ENCODE assay signal across 23 cellular contexts in the genomic region with DNA sequence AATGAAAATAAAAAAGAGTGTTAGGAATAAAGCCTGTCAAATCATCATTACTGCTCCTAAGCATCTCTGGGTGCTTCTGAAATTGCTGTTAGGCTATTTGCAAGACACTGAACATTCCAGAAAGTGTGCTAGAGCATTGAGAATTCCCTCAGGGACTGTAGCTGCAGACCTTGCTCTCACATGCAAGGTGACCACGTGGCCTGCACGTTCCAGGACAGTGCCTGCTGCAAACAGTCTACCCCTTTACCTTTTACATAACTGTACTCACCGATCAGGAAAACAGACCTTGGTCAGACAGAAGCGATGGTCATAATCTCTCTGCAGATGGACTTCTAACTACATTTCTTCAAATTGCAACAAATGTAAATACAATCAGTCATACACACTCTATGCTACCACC.
DNase-seq lines count a peak whose midpoint lies in the region; ATAC-seq, FAIRE-seq and TF ChIP-seq lines count a peak whose summit lies in the region.
"Had no signal": no experiment of that assay in that cellular context is flagged by ENCODE, and none has a peak within 500 bp of the region (broad histone marks: within the 10 kb centered on the region; RNA-seq: fewer than 3 reads in every experiment).

No MANE protein-coding gene starts in this region.

- no peak for DNase-seq in MCF 10A (ENCODE audit: unreplicated experiment)
- no peak for DNase-seq in breast epithelium (ENCODE audit: low spot score in 2 of 2)
- DNase-seq in IMR-90, result no peak
- no peak for DNase-seq in H1 (ENCODE audit: low read depth in 1 of 2, low spot score in 2 of 2)
- DNase-seq in trophoblast cell, result peak; percentile 79 to 90
- DNase-seq in right atrium auricular region (ENCODE audit: low spot score), result no peak
- DNase-seq: C1 segment of cervical spinal cord; Calu3; CD4-positive, alpha-beta memory T cell; COR-L47; DMS53; DMS79 treated with DMSO at 0.1 percent for 48 hours; GF-D8 had no signal

- no peaks in the 10 kb centered on the region for H3K79me2 ChIP-seq in H1 (ENCODE audit: control insufficient read depth in 1 of 2, insufficient read depth in 2 of 2, low read length in 2 of 2)
- H3K79me2 ChIP-seq in trophoblast cell (ENCODE audit: control insufficient read depth, insufficient read depth, low read length, poor library complexity), result no peaks in the 10 kb centered on the region

- H4K5ac ChIP-seq in IMR-90 (ENCODE audit: low read depth, low read length), result no peak overlapping the region; the same call in 1 of the 2 replicates
- H4K5ac ChIP-seq in H1 (ENCODE audit: insufficient read length, low read depth, low read length), result no peak overlapping the region

- POLR2A ChIA-PET in MCF 10A (lab: Yijun Ruan, JAX) (interaction anchor here (0.9 to 2.8 kb wide), 5 partner anchors 11 to 98 kb away, joined by 3 to 11 read pairs (median 3); no protein-coding TSS in a partner anchor), IMR-90 (lab: Charles Lee; ENCODE audit: unreplicated experiment) (no interaction called here), H1 (lab: Charles Lee; ENCODE audit: partially characterized antibody) (interaction anchor here (0.9 kb wide), 1 partner anchor 25 kb away, joined by 3 read pairs; no protein-coding TSS in a partner anchor)

- no peak overlapping the region for H3K23ac ChIP-seq in IMR-90 (ENCODE audit: low read depth, low read length)
- no peak overlapping the region for H3K23ac ChIP-seq in H1 (ENCODE audit: insufficient read length)
- no peak overlapping the region for H3K23ac ChIP-seq in trophoblast cell (ENCODE audit: low read length)

- H2BK5ac ChIP-seq in IMR-90 (ENCODE audit: low read depth, low read length, poor library complexity, severe bottlenecking) (peak overlapping the region; percentile 24), H1 (ENCODE audit: low read depth, low read length) (no peak overlapping the region), trophoblast cell (ENCODE audit: low read depth, low read length, poor library complexity) (no peak overlapping the region)

- in situ Hi-C loops in IMR-90 (cut with MboI; ENCODE audit: low sequenced_read_pairs), result no loop called here

- ATAC-seq in IMR-90 (ENCODE audit: low read depth) (no peak), HG02610 (IDR thresholded peaks at IDR 0.05; ENCODE audit: unreplicated experiment) (no peak), HG03039 (IDR thresholded peaks at IDR 0.05; ENCODE audit: unreplicated experiment) (no peak)
- ATAC-seq: GM23338 had no signal

- no peak overlapping the region for H4K12ac ChIP-seq in trophoblast cell (ENCODE audit: low read depth, low read length)

- H3K27me3 Mint-ChIP-seq in MCF 10A (ENCODE audit: insufficient read depth, unreplicated experiment), result no peaks in the 10 kb centered on the region

- TF ChIP-seq RAD21 in IMR-90 (IDR thresholded peaks at IDR 0.05; ENCODE audit: low read length), result no peak
- no peak for TF ChIP-seq RAD21 in H1 (IDR thresholded peaks at IDR 0.05 in 1 of 2, conservative IDR thresholded peaks at IDR 0.05 in 1 of 2; ENCODE audit: low read depth in 2 of 2, low read length in 2 of 2)

- dilution Hi-C loops in IMR-90 (cut with HindIII; ENCODE audit: low sequenced_read_pairs, unreplicated experiment), result no loop called here

- H3K18ac ChIP-seq in IMR-90 (ENCODE audit: low read depth, low read length) (no peak overlapping the region), H1 (ENCODE audit: extremely low read depth, low read length) (no peak overlapping the region), trophoblast cell (ENCODE audit: low read length) (no peak overlapping the region)

- no peak overlapping the region for H2AK9ac ChIP-seq in IMR-90 (replicated peaks; ENCODE audit: low read depth, low read length, poor library complexity)

- H3K4me3 ChIP-seq in breast epithelium (no peak overlapping the region), IMR-90 (ENCODE audit: insufficient read depth, low read depth, low read length) (no peak overlapping the region), H1 (ENCODE audit: extremely low read depth in 1 of 4, insufficient read depth in 2 of 4, low read depth in 3 of 4, low read length in 4 of 4) (no peak overlapping the region), trophoblast cell (ENCODE audit: low read depth, low read length) (no peak overlapping the region), right atrium auricular region (no peak overlapping the region)
- H3K4me3 ChIP-seq: GM23338, HAP-1 had no signal

- H3K9me3 ChIP-seq in breast epithelium (no peaks in the 10 kb centered on the region), IMR-90 (ENCODE audit: control insufficient read depth, insufficient read depth, low read length) (no peaks in the 10 kb centered on the region), H1 (ENCODE audit: insufficient read depth in 2 of 2, low read depth in 1 of 2, low read length in 1 of 2) (no peaks in the 10 kb centered on the region), trophoblast cell (ENCODE audit: insufficient read depth, low read depth, low read length) (no peaks in the 10 kb centered on the region), right atrium auricular region (no peaks in the 10 kb centered on the region)
- H3K9me3 ChIP-seq: HAP-1 had no signal

- peaks cover 33% of the 10 kb centered on the region for H3K9me1 ChIP-seq in IMR-90 (ENCODE audit: insufficient read depth, low read length)

- H3K23me2 ChIP-seq in H1 (ENCODE audit: low read depth, low read length), result no peaks in the 10 kb centered on the region

- no peak overlapping the region for H3K9ac ChIP-seq in IMR-90 (ENCODE audit: low read depth, low read length)
- no peak overlapping the region for H3K9ac ChIP-seq in H1 (replicated peaks in 1 of 4; ENCODE audit: extremely low read depth in 1 of 4, low read depth in 3 of 4, low read length in 3 of 4)
- H3K9ac ChIP-seq in trophoblast cell (ENCODE audit: low read length), result no peak overlapping the region

- H2BK12ac ChIP-seq in H1 (ENCODE audit: low read depth, low read length) (0 out of 2 replicates have a peak overlapping the region, but pooled peaks have one; percentile 55), trophoblast cell (ENCODE audit: low read length) (no peak overlapping the region)

- H3K4me2 ChIP-seq in IMR-90 (ENCODE audit: low read depth, low read length) (no peak overlapping the region), H1 (ENCODE audit: insufficient read depth in 1 of 2, low read depth in 2 of 2, low read length in 2 of 2) (no peak overlapping the region), trophoblast cell (ENCODE audit: low read length) (no peak overlapping the region)
- H3K4me2 ChIP-seq: GM23338 had no signal

- H3K27ac Mint-ChIP-seq in MCF 10A (ENCODE audit: low read depth, unreplicated experiment), result peak overlapping the region; percentile 76
- H3K27ac Mint-ChIP-seq: B cell; CD4-positive, alpha-beta memory T cell; GM23338 had no signal

- peak overlapping the region; percentile 51; the same call in 1 of the 2 replicates for H4K91ac ChIP-seq in IMR-90 (ENCODE audit: insufficient read depth, low read depth, low read length)
- H4K91ac ChIP-seq in H1 (replicated peaks; ENCODE audit: insufficient read length, low read length), result no peak overlapping the region
- no peak overlapping the region for H4K91ac ChIP-seq in trophoblast cell (ENCODE audit: low read depth, low read length)

- 81% methylated on average over 4 of the region's 4 CpGs; no CpG with 5 or more reads in 1 of the 2 experiments for WGBS in IMR-90 (ENCODE audit: extremely low coverage in 2 of 2, insufficient read length in 1 of 2), 2 experiments
- WGBS in H1 (ENCODE audit: extremely low coverage in 1 of 2, insufficient coverage in 1 of 2, insufficient read length in 1 of 2, insufficient replicate concordance in 2 of 2, low coverage in 1 of 2, low lambda C conversion rate in 2 of 2, missing lambda C conversion rate in 1 of 2), 2 experiments, result 66% methylated on average over 4 of the region's 4 CpGs; no CpG with 5 or more reads in 1 of the 2 experiments
- no CpG with 5 or more reads among the region's 4 CpGs for WGBS in trophoblast cell (ENCODE audit: extremely low coverage, insufficient coverage, insufficient read length)

- H3K14ac ChIP-seq in IMR-90 (replicated peaks; ENCODE audit: low read depth, low read length) (no peak overlapping the region), H1 (ENCODE audit: insufficient read length) (no peak overlapping the region), trophoblast cell (ENCODE audit: low read length) (no peak overlapping the region)

- peak overlapping the region; percentile 85; the same call in 1 of the 2 replicates for H2BK120ac ChIP-seq in IMR-90 (ENCODE audit: low read depth, low read length)
- H2BK120ac ChIP-seq in H1 (replicated peaks; ENCODE audit: low read depth, low read length), result no peak overlapping the region
- no peak overlapping the region for H2BK120ac ChIP-seq in trophoblast cell (ENCODE audit: insufficient read depth, low read length, poor library complexity)

- H4K20me1 ChIP-seq in IMR-90 (ENCODE audit: insufficient read depth, low read length), result no peaks in the 10 kb centered on the region
- H4K20me1 ChIP-seq in H1 (replicated peaks in 1 of 2; ENCODE audit: control insufficient read depth in 1 of 2, insufficient read depth in 2 of 2, low read length in 2 of 2), result no peaks in the 10 kb centered on the region

- H3K27ac ChIP-seq in breast epithelium (no peak overlapping the region), IMR-90 (ENCODE audit: insufficient read depth, low read length) (no peak overlapping the region), H1 (ENCODE audit: low read depth, low read length) (no peak overlapping the region), trophoblast cell (ENCODE audit: low read depth, low read length) (no peak overlapping the region), right atrium auricular region (no peak overlapping the region)
- H3K27ac ChIP-seq: 22Rv1 had no signal

- H2BK20ac ChIP-seq in IMR-90 (ENCODE audit: low read depth, low read length), result peak overlapping the region; percentile 13; the same call in 1 of the 2 replicates
- H2BK20ac ChIP-seq in H1 (ENCODE audit: low read length), result no peak overlapping the region

- H3K36me3 ChIP-seq in breast epithelium (no peaks in the 10 kb centered on the region), IMR-90 (ENCODE audit: control insufficient read depth, insufficient read depth, low read length) (no peaks in the 10 kb centered on the region), H1 (ENCODE audit: control insufficient read depth in 2 of 4, insufficient read depth in 4 of 4, low read length in 3 of 4) (no peaks in the 10 kb centered on the region), trophoblast cell (ENCODE audit: control insufficient read depth in 1 of 2, insufficient read depth in 2 of 2, low read length in 2 of 2) (no peaks in the 10 kb centered on the region), right atrium auricular region (no peaks in the 10 kb centered on the region)
- H3K36me3 ChIP-seq: HAP-1 had no signal

- H4K8ac ChIP-seq in IMR-90 (ENCODE audit: low read depth in 2 of 2, low read length in 2 of 2), result no peak overlapping the region; a peak in 1 of 4 replicates
- H4K8ac ChIP-seq in H1 (ENCODE audit: extremely low read depth, insufficient read depth, low read length), result no peak overlapping the region
- no peak overlapping the region for H4K8ac ChIP-seq in trophoblast cell (ENCODE audit: low read depth, low read length)

- H2AFZ ChIP-seq in IMR-90 (replicated peaks; ENCODE audit: low read length, poor library complexity) (no peak overlapping the region), H1 (ENCODE audit: low read length) (no peak overlapping the region), trophoblast cell (ENCODE audit: insufficient read depth, low read length, poor library complexity) (no peak overlapping the region)
- H2AFZ ChIP-seq: GM23338 had no signal

- intact Hi-C loops in MCF 10A (cut with micrococcal nuclease) (loop anchor here (10.0 kb wide), 1 partner anchor 106 kb away; no protein-coding TSS in a partner anchor), breast epithelium (cut with DNase I; ENCODE audit: low total_unique reads) (no loop called here), IMR-90 (cut with micrococcal nuclease) (loop anchor here (5.0 kb wide), 1 partner anchor 721 kb away; no protein-coding TSS in a partner anchor)

- CTCF ChIA-PET in MCF 10A (lab: Yijun Ruan, JAX), result interaction anchor here (1.0 kb wide), 1 partner anchor 119 kb away, joined by 3 read pairs; no protein-coding TSS in a partner anchor
- CTCF ChIA-PET in IMR-90 (lab: Yijun Ruan, JAX), result no interaction called here
- CTCF ChIA-PET in H1 (lab: Charles Lee; ENCODE audit: partially characterized antibody), result interaction anchor here (0.9 to 2.2 kb wide), 5 partner anchors 10 to 214 kb away, joined by 3 to 10 read pairs (median 4); no protein-coding TSS in a partner anchor

- TF ChIP-seq EP300 in H1 (IDR thresholded peaks at IDR 0.05; ENCODE audit: borderline replicate concordance in 1 of 2, low read depth in 2 of 2, low read length in 2 of 2), result no peak

- peaks cover 1% of the 10 kb centered on the region for H3K9me3 Mint-ChIP-seq in MCF 10A (ENCODE audit: unreplicated experiment)
- H3K9me3 Mint-ChIP-seq: GM23338 had no signal

- no peak overlapping the region for H3K4me3 Mint-ChIP-seq in MCF 10A (ENCODE audit: unreplicated experiment)
- H3K4me3 Mint-ChIP-seq: B cell; CD4-positive, alpha-beta memory T cell; GM23338 had no signal

- BruUV-seq in MCF 10A (replicated peaks; lab: Mats Ljungman, UMichigan) (no TSS peak), IMR-90 (replicated peaks; lab: Mats Ljungman, UMichigan) (no TSS peak)

- no peaks in the 10 kb centered on the region for H3K36me3 Mint-ChIP-seq in MCF 10A (ENCODE audit: insufficient read depth, unreplicated experiment)
- H3K36me3 Mint-ChIP-seq: CD4-positive, alpha-beta memory T cell had no signal

- no peak for FAIRE-seq in H1 (lab: Jason Lieb, UNC)
- FAIRE-seq: A204.1, GM12891, GM18507, H54 had no signal

- H3K56ac ChIP-seq in IMR-90 (ENCODE audit: extremely low read depth, insufficient read depth, low read length), result no peak overlapping the region
- H3K56ac ChIP-seq in H1 (replicated peaks; ENCODE audit: insufficient read length, low read depth, low read length), result no peak overlapping the region

- H3K27me3 ChIP-seq in breast epithelium, result no peaks in the 10 kb centered on the region
- H3K27me3 ChIP-seq in IMR-90 (ENCODE audit: control insufficient read depth, insufficient read depth, low read length), result no peaks in the 10 kb centered on the region
- no peaks in the 10 kb centered on the region for H3K27me3 ChIP-seq in H1 (replicated peaks in 1 of 4; ENCODE audit: control insufficient read depth in 3 of 4, extremely low read depth in 1 of 4, insufficient read depth in 3 of 4, low read length in 3 of 4)
- H3K27me3 ChIP-seq in trophoblast cell (ENCODE audit: insufficient read depth, low read length), result no peaks in the 10 kb centered on the region
- no peaks in the 10 kb centered on the region for H3K27me3 ChIP-seq in right atrium auricular region

- H3K79me1 ChIP-seq in IMR-90 (ENCODE audit: low read depth in 1 of 2, low read length in 2 of 2) (peaks cover 0 to 10% of the 10 kb centered on the region in 2 experiments; a peak in 1 of 4 replicates), H1 (ENCODE audit: low read depth, low read length) (no peaks in the 10 kb centered on the region), trophoblast cell (ENCODE audit: low read length) (peaks cover 3% of the 10 kb centered on the region)

- H3K4me1 ChIP-seq in breast epithelium (peaks cover 12 to 14% of the 10 kb centered on the region in 2 donors), IMR-90 (ENCODE audit: control insufficient read depth, insufficient read depth, low read length) (peaks cover 46% of the 10 kb centered on the region), H1 (replicated peaks in 1 of 4; ENCODE audit: control insufficient read depth in 3 of 4, insufficient read depth in 4 of 4, low read length in 3 of 4) (peaks cover 0 to 12% (median 7%) of the 10 kb centered on the region in 4 experiments; a peak in 5 of 7 replicates), trophoblast cell (ENCODE audit: control insufficient read depth in 1 of 2, insufficient read depth in 2 of 2, low read length in 2 of 2) (peaks cover 18 to 22% of the 10 kb centered on the region in 2 experiments), right atrium auricular region (peaks cover 0 to 34% of the 10 kb centered on the region in 2 donors)
- H3K4me1 ChIP-seq: HAP-1 had no signal

- TF ChIP-seq POLR2A in breast epithelium (IDR thresholded peaks at IDR 0.05), result no peak
- TF ChIP-seq POLR2A in IMR-90 (IDR thresholded peaks at IDR 0.05; ENCODE audit: low read depth, low read length), result no peak
- TF ChIP-seq POLR2A in H1 (IDR thresholded peaks at IDR 0.05; ENCODE audit: control extremely low read depth in 1 of 2, low read depth in 2 of 2, low read length in 2 of 2), result no peak

- TF ChIP-seq CTCF in MCF 10A (IDR thresholded peaks at IDR 0.05; ENCODE audit: unreplicated experiment), result no peak
- TF ChIP-seq CTCF in breast epithelium (IDR thresholded peaks at IDR 0.05), result no peak
- TF ChIP-seq CTCF in IMR-90 (conservative IDR thresholded peaks at IDR 0.05; ENCODE audit: low read depth, low read length), result no peak
- TF ChIP-seq CTCF in H1 (IDR thresholded peaks at IDR 0.05; ENCODE audit: control extremely low read depth in 1 of 3, insufficient read depth in 1 of 3, low read depth in 1 of 3, low read length in 3 of 3), result no peak
- no peak for TF ChIP-seq CTCF in right atrium auricular region (IDR thresholded peaks at IDR 0.05)

- peak overlapping the region; percentile 83; the same call in 1 of the 2 replicates for H3K4ac ChIP-seq in IMR-90 (ENCODE audit: low read depth, low read length)
- no peak overlapping the region for H3K4ac ChIP-seq in H1 (replicated peaks; ENCODE audit: insufficient read length, low read depth, low read length)
- H3K4ac ChIP-seq in trophoblast cell (ENCODE audit: low read depth, low read length), result no peak overlapping the region

- H2BK15ac ChIP-seq in IMR-90 (ENCODE audit: low read depth, low read length), result peak overlapping the region; percentile 51; the same call in 1 of the 3 replicates
- H2BK15ac ChIP-seq in H1 (ENCODE audit: low read length), result no peak overlapping the region

- peaks cover 35% of the 10 kb centered on the region for H3K4me1 Mint-ChIP-seq in MCF 10A (ENCODE audit: insufficient read depth, unreplicated experiment)

- H2AK5ac ChIP-seq in IMR-90 (ENCODE audit: low read depth, low read length) (peak overlapping the region; percentile 66; the same call in 1 of the 2 replicates), H1 (ENCODE audit: low read depth, low read length) (no peak overlapping the region), trophoblast cell (ENCODE audit: low read length) (no peak overlapping the region)

Comparison
In these comparisons a context has a peak if more than half of its experiments do, and no peak if none do; other contexts are left out.
1. DNase-seq: peak in trophoblast cell (2 of 2); none in MCF 10A (single experiment), breast epithelium (0 of 2), IMR-90 (single experiment), H1 (0 of 2) and right atrium auricular region (single experiment).